Comparison of ENCODE assay signal across 15 cellular contexts in the genomic region with DNA sequence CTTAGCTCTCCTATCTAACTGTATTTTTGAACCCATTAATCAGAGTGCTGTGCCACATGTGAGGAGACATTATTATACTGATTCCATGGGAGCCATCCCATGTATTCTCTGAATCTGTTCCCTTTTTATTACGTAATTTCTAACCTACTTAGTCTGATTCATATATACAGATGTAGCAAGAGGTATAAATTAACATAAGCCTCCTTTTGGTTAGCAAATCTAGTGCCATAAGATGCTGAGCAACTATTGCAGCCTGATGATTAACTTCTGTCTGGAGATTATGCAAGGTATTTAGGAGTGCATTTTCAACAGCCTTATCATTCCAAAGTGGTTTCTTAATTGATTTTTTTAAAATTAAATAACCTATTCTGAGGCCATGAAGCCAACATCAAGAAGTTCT.
DNase-seq lines count a peak whose midpoint lies in the region; ATAC-seq and TF ChIP-seq lines count a peak whose summit lies in the region.
"Had no signal": no experiment of that assay in that cellular context is flagged by ENCODE, and none has a peak within 500 bp of the region (broad histone marks: within the 10 kb centered on the region; RNA-seq: fewer than 3 reads in every experiment).

No MANE protein-coding gene starts in this region.

- TF ChIP-seq CTCF in RWPE1 (conservative IDR thresholded peaks at IDR 0.05; ENCODE audit: low read depth): no peak
- TF ChIP-seq CTCF in upper lobe of right lung (IDR thresholded peaks at IDR 0.05): no peak
- no peak for TF ChIP-seq CTCF in spleen (IDR thresholded peaks at IDR 0.05 in 8 of 11, conservative IDR thresholded peaks at IDR 0.05 in 3 of 11)

- H3K4me3 ChIP-seq in upper lobe of right lung: no peak overlapping the region
- H3K4me3 ChIP-seq in spleen: no peak overlapping the region
- H3K4me3 ChIP-seq: cardiac muscle cell, tibial artery had no signal

- H3K9me3 ChIP-seq in upper lobe of right lung (no peaks in the 10 kb centered on the region), spleen (no peaks in the 10 kb centered on the region)
- H3K9me3 ChIP-seq: tibial artery had no signal

- no peaks in the 10 kb centered on the region for H3K27me3 ChIP-seq in upper lobe of right lung
- H3K27me3 ChIP-seq in spleen (replicated peaks in 1 of 7): no peaks in the 10 kb centered on the region
- H3K27me3 ChIP-seq: tibial artery had no signal

- H3K27ac ChIP-seq in RWPE1 (no peak overlapping the region), upper lobe of right lung (no peak overlapping the region), spleen (no peak overlapping the region)
- H3K27ac ChIP-seq: cardiac muscle cell, tibial artery had no signal

- intact Hi-C loops in upper lobe of right lung (cut with DNase I) (no loop called here), Right ventricle myocardium superior (cut with DNase I) (no loop called here), spleen (cut with DNase I; ENCODE audit: low total_unique reads) (no loop called here)

- DNase-seq in SKM-1 treated with dmso at 0.1 percent for 144 hours (lab: John Stamatoyannopoulos, UW; ENCODE audit: unreplicated experiment) (peak; percentile 36), SKM-1 (lab: John Stamatoyannopoulos, UW; ENCODE audit: unreplicated experiment) (no peak), RWPE1 (ENCODE audit: low spot score) (peak; percentile 52), fibroblast of peridontal ligament (ENCODE audit: extremely low read depth) (peak; percentile 87), upper lobe of right lung (no peak), Right ventricle myocardium superior (no peak), spleen (no peak)
- no peak for DNase-seq in activated T-cell treated with anti-CD3 and anti-CD28 coated beads, Interleukin-2, amount 50 U/mL, for 48 hours
- DNase-seq: activated CD4-positive, alpha-beta T cell treated with anti-CD3 and anti-CD28 coated beads for 4 hours; DMS79; midbrain; posterior cingulate gyrus; stimulated activated CD8-positive, alpha-beta memory T cell treated with anti-CD3 and anti-CD28 coated beads, Interleukin-4, amount 100 ng/mL, for 48 hours; tibial artery had no signal

- WGBS in spleen, 5 donors: 35 to 92% (median 64%) methylated on average over 1 of the region's 1 CpG

- H3K36me3 ChIP-seq in upper lobe of right lung (no peaks in the 10 kb centered on the region), spleen (no peaks in the 10 kb centered on the region)
- H3K36me3 ChIP-seq: cardiac muscle cell, tibial artery had no signal

- POLR2A ChIA-PET in RWPE1 (lab: Yijun Ruan, JAX; ENCODE audit: low non-redundant PET): no interaction called here

- ATAC-seq in upper lobe of right lung (peak; percentile 41), Right ventricle myocardium superior (ENCODE audit: poor library complexity) (no peak)

- CTCF ChIA-PET in RWPE1 (lab: Yijun Ruan, JAX): interaction anchor here (0.7 to 1.2 kb wide), 2 partner anchors 34 to 1576 kb away, joined by 3 to 4 read pairs; no protein-coding TSS in a partner anchor

- TF ChIP-seq POLR2A in spleen (IDR thresholded peaks at IDR 0.05): no peak

- no peaks in the 10 kb centered on the region for H3K4me1 ChIP-seq in upper lobe of right lung
- peaks cover 0 to 3% (median 0%) of the 10 kb centered on the region in 6 donors for H3K4me1 ChIP-seq in spleen

Comparison
In these comparisons a context has a peak if more than half of its experiments do, and no peak if none do; other contexts are left out.
1. DNase-seq: peak in SKM-1 treated with dmso at 0.1 percent for 144 hours (single experiment), RWPE1 (single experiment) and fibroblast of peridontal ligament (single experiment); none in SKM-1 (single experiment), upper lobe of right lung (single experiment), activated T-cell treated with anti-CD3 and anti-CD28 coated beads, Interleukin-2, amount 50 U/mL, for 48 hours (0 of 2), Right ventricle myocardium superior (single experiment) and spleen (single experiment).